Comparison of ENCODE assay signal across 1 cellular context in genomic region chr3:65600888-65601287, GRCh38.
TF ChIP-seq lines count a peak whose summit lies in the region.

No MANE protein-coding gene starts in this region.

TF ChIP-seq in K562, 482 proteins besides CTCF, POLR2A, EP300 and RAD21 (continued from another document):
- TF ChIP-seq RREB1 (CRISPR knock-in tag; IDR thresholded peaks at IDR 0.05): no peak
- no peak for TF ChIP-seq CHD4 (IDR thresholded peaks at IDR 0.05; ENCODE audit: insufficient read depth, insufficient replicate concordance, low read depth, low read length, poor library complexity, severe bottlenecking)
- no peak for TF ChIP-seq E2F8 (IDR thresholded peaks at IDR 0.05; ENCODE audit: low read depth, partially characterized antibody)
- no peak for TF ChIP-seq TSHZ1 (CRISPR knock-in tag; IDR thresholded peaks at IDR 0.05)
- peak; percentile 99 for TF ChIP-seq ZNF316 (IDR thresholded peaks at IDR 0.05)
- TF ChIP-seq, protein P1, sequence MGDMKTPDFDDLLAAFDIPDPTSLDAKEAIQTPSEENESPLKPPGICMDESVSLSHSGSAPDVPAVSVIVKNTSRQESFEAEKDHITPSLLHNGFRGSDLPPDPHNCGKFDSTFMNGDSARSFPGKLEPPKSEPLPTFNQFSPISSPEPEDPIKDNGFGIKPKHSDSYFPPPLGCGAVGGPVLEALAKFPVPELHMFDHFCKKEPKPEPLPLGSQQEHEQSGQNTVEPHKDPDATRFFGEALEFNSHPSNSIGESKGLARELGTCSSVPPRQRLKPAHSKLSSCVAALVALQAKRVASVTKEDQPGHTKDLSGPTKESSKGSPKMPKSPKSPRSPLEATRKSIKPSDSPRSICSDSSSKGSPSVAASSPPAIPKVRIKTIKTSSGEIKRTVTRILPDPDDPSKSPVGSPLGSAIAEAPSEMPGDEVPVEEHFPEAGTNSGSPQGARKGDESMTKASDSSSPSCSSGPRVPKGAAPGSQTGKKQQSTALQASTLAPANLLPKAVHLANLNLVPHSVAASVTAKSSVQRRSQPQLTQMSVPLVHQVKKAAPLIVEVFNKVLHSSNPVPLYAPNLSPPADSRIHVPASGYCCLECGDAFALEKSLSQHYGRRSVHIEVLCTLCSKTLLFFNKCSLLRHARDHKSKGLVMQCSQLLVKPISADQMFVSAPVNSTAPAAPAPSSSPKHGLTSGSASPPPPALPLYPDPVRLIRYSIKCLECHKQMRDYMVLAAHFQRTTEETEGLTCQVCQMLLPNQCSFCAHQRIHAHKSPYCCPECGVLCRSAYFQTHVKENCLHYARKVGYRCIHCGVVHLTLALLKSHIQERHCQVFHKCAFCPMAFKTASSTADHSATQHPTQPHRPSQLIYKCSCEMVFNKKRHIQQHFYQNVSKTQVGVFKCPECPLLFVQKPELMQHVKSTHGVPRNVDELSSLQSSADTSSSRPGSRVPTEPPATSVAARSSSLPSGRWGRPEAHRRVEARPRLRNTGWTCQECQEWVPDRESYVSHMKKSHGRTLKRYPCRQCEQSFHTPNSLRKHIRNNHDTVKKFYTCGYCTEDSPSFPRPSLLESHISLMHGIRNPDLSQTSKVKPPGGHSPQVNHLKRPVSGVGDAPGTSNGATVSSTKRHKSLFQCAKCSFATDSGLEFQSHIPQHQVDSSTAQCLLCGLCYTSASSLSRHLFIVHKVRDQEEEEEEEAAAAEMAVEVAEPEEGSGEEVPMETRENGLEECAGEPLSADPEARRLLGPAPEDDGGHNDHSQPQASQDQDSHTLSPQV (IDR thresholded peaks at IDR 0.05): peak; percentile 34; the same call in 1 of the 2 replicates
- TF ChIP-seq HNRNPK (IDR thresholded peaks at IDR 0.05; ENCODE audit: low read depth, low read length, poor library complexity, severe bottlenecking): no peak
- TF ChIP-seq LARP7 (IDR thresholded peaks at IDR 0.05): no peak
- TF ChIP-seq, protein P2, sequence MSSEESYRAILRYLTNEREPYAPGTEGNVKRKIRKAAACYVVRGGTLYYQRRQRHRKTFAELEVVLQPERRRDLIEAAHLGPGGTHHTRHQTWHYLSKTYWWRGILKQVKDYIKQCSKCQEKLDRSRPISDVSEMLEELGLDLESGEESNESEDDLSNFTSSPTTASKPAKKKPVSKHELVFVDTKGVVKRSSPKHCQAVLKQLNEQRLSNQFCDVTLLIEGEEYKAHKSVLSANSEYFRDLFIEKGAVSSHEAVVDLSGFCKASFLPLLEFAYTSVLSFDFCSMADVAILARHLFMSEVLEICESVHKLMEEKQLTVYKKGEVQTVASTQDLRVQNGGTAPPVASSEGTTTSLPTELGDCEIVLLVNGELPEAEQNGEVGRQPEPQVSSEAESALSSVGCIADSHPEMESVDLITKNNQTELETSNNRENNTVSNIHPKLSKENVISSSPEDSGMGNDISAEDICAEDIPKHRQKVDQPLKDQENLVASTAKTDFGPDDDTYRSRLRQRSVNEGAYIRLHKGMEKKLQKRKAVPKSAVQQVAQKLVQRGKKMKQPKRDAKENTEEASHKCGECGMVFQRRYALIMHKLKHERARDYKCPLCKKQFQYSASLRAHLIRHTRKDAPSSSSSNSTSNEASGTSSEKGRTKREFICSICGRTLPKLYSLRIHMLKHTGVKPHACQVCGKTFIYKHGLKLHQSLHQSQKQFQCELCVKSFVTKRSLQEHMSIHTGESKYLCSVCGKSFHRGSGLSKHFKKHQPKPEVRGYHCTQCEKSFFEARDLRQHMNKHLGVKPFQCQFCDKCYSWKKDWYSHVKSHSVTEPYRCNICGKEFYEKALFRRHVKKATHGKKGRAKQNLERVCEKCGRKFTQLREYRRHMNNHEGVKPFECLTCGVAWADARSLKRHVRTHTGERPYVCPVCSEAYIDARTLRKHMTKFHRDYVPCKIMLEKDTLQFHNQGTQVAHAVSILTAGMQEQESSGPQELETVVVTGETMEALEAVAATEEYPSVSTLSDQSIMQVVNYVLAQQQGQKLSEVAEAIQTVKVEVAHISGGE (CRISPR knock-in tag; IDR thresholded peaks at IDR 0.05): no peak
- TF ChIP-seq SREBF1 (IDR thresholded peaks at IDR 0.05; ENCODE audit: borderline replicate concordance, low read depth, low read length): no peak
- no peak for TF ChIP-seq HIVEP1 (CRISPR knock-in tag; IDR thresholded peaks at IDR 0.05)
- no peak for TF ChIP-seq ZNF766 (CRISPR knock-in tag; conservative IDR thresholded peaks at IDR 0.05)
- no peak for TF ChIP-seq LEF1 (IDR thresholded peaks at IDR 0.05)
- TF ChIP-seq ZNF121 (CRISPR knock-in tag; conservative IDR thresholded peaks at IDR 0.05): no peak
- TF ChIP-seq MAFF (IDR thresholded peaks at IDR 0.05; ENCODE audit: low read length): peak; percentile 98
- no peak for TF ChIP-seq TAL1 (IDR thresholded peaks at IDR 0.05)
- no peak for TF ChIP-seq TRIM28 (IDR thresholded peaks at IDR 0.05)
